Comparison of ENCODE assay signal across 21 cellular contexts in the genomic region with DNA sequence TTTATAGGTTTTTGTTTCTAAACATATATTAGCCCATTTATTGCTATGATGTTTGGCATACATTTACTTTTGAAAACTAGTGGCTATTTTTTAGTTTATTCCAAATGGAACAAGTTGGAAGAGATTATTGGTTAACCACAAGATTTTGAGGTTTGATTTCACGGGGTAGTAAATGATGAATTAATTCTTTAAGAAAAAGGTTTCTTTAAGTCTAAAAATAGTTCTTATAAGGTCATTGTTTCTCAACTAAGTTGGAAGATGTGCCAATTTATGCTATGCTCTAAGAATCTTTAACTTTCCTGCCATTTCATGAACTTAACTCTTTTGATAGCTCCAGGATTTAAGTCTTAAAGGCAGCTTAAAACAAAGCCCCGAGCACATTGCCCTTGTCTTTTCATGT.
"Had no signal": no experiment of that assay in that cellular context is flagged by ENCODE, and none has a peak within 500 bp of the region (broad histone marks: within the 10 kb centered on the region; RNA-seq: fewer than 3 reads in every experiment).

No MANE protein-coding gene starts in this region.

- H3K27me3 Mint-ChIP-seq: activated CD4-positive, alpha-beta memory T cell treated with anti-CD3 and anti-CD28 coated beads for 36 hours; memory B cell; stimulated activated naive B cell treated with anti-CD40 and anti-IgM and Interleukin-4, amounts not matched to agents 10 μg/mL and 1 μg/mL and 100 μg/mL, for 72 hours; type B pancreatic cell had no signal

- H3K36me3 ChIP-seq: brain microvascular endothelial cell, esophagus muscularis mucosa, heart left ventricle, right lobe of liver had no signal

- H3K27me3 ChIP-seq: brain microvascular endothelial cell, esophagus muscularis mucosa, heart left ventricle, right lobe of liver, testis had no signal

- H3K9me3 Mint-ChIP-seq: activated CD4-positive, alpha-beta memory T cell treated with anti-CD3 and anti-CD28 coated beads for 36 hours; activated naive CD4-positive, alpha-beta T cell treated with anti-CD3 and anti-CD28 coated beads for 36 hours; activated naive CD8-positive, alpha-beta T cell treated with anti-CD3 and anti-CD28 coated beads, Interleukin-2, amount 10 ng/mL, durations not matched to agents 7 days and 5 days; activated T-cell treated with anti-CD3 and anti-CD28 coated beads, Interleukin-2, amount 50 U/mL, for 72 hours; memory B cell; nephron progenitor cell; stimulated activated naive B cell treated with anti-CD40 and anti-IgM and Interleukin-4, amounts not matched to agents 10 μg/mL and 1 μg/mL and 100 μg/mL, for 72 hours; type B pancreatic cell had no signal

- H3K4me3 Mint-ChIP-seq: activated CD4-positive, alpha-beta memory T cell treated with anti-CD3 and anti-CD28 coated beads for 36 hours; activated naive CD4-positive, alpha-beta T cell treated with anti-CD3 and anti-CD28 coated beads for 36 hours; activated naive CD8-positive, alpha-beta T cell treated with anti-CD3 and anti-CD28 coated beads, Interleukin-2, amount 10 ng/mL, durations not matched to agents 7 days and 5 days; activated T-cell treated with anti-CD3 and anti-CD28 coated beads, Interleukin-2, amount 50 U/mL, for 72 hours; memory B cell; nephron progenitor cell; stimulated activated naive B cell treated with anti-CD40 and anti-IgM and Interleukin-4, amounts not matched to agents 10 μg/mL and 1 μg/mL and 100 μg/mL, for 72 hours; type B pancreatic cell had no signal

- ATAC-seq: activated T-cell treated with anti-CD3 and anti-CD28 coated beads, Interleukin-2, amount 50 U/mL, for 72 hours; heart left ventricle; left colon; right lobe of liver; stimulated activated naive B cell treated with anti-CD40 and anti-IgM and Interleukin-4, amounts not matched to agents 10 μg/mL and 1 μg/mL and 100 μg/mL, for 72 hours had no signal

- H3K27ac Mint-ChIP-seq: activated CD4-positive, alpha-beta memory T cell treated with anti-CD3 and anti-CD28 coated beads for 36 hours; activated naive CD4-positive, alpha-beta T cell treated with anti-CD3 and anti-CD28 coated beads for 36 hours; activated naive CD8-positive, alpha-beta T cell treated with anti-CD3 and anti-CD28 coated beads, Interleukin-2, amount 10 ng/mL, durations not matched to agents 7 days and 5 days; activated T-cell treated with anti-CD3 and anti-CD28 coated beads, Interleukin-2, amount 50 U/mL, for 72 hours; memory B cell; nephron progenitor cell; stimulated activated naive B cell treated with anti-CD40 and anti-IgM and Interleukin-4, amounts not matched to agents 10 μg/mL and 1 μg/mL and 100 μg/mL, for 72 hours; type B pancreatic cell had no signal

- H3K36me3 Mint-ChIP-seq: activated CD4-positive, alpha-beta memory T cell treated with anti-CD3 and anti-CD28 coated beads for 36 hours; activated naive CD8-positive, alpha-beta T cell treated with anti-CD3 and anti-CD28 coated beads, Interleukin-2, amount 10 ng/mL, durations not matched to agents 7 days and 5 days; memory B cell; stimulated activated naive B cell treated with anti-CD40 and anti-IgM and Interleukin-4, amounts not matched to agents 10 μg/mL and 1 μg/mL and 100 μg/mL, for 72 hours; type B pancreatic cell had no signal

- H3K4me3 ChIP-seq: esophagus muscularis mucosa, heart left ventricle, right lobe of liver, testis had no signal

- H3K27ac ChIP-seq: brain microvascular endothelial cell, esophagus muscularis mucosa, heart left ventricle, right lobe of liver, testis had no signal

- H3K9me3 ChIP-seq: esophagus muscularis mucosa, heart left ventricle, right lobe of liver, testis had no signal

- H3K4me1 ChIP-seq: right lobe of liver, testis had no signal

- DNase-seq: activated CD4-positive, alpha-beta memory T cell treated with anti-CD3 and anti-CD28 coated beads for 36 hours; activated CD4-positive, alpha-beta T cell treated with anti-CD3 and anti-CD28 coated beads for 48 hours; activated effector memory CD4-positive, alpha-beta T cell treated with Interleukin-2 at 50 U/mL for 16 hours; activated naive CD4-positive, alpha-beta T cell treated with anti-CD3 and anti-CD28 coated beads for 36 hours; activated naive CD8-positive, alpha-beta T cell treated with anti-CD3 and anti-CD28 coated beads, Interleukin-2, amount 10 ng/mL, durations not matched to agents 7 days and 5 days; activated T-cell treated with anti-CD3 and anti-CD28 coated beads, Interleukin-2, amount 50 U/mL, for 72 hours; amygdala; brain microvascular endothelial cell; caudate nucleus; heart left ventricle; left colon; nephron progenitor cell; occipital lobe; right lobe of liver; small intestine; stimulated activated CD4-positive, alpha-beta T cell treated with anti-CD3 and anti-CD28 coated beads, Interleukin-15, amount 100 ng/mL, for 24 hours; stimulated activated naive B cell treated with anti-CD40 and anti-IgM and Interleukin-4, amounts not matched to agents 10 μg/mL and 1 μg/mL and 100 μg/mL, for 72 hours; testis had no signal

- H3K4me1 Mint-ChIP-seq: activated naive CD8-positive, alpha-beta T cell treated with anti-CD3 and anti-CD28 coated beads, Interleukin-2, amount 10 ng/mL, durations not matched to agents 7 days and 5 days; memory B cell; stimulated activated naive B cell treated with anti-CD40 and anti-IgM and Interleukin-4, amounts not matched to agents 10 μg/mL and 1 μg/mL and 100 μg/mL, for 72 hours had no signal
